Comparison of ENCODE assay signal across 1 cellular context in the genomic region with DNA sequence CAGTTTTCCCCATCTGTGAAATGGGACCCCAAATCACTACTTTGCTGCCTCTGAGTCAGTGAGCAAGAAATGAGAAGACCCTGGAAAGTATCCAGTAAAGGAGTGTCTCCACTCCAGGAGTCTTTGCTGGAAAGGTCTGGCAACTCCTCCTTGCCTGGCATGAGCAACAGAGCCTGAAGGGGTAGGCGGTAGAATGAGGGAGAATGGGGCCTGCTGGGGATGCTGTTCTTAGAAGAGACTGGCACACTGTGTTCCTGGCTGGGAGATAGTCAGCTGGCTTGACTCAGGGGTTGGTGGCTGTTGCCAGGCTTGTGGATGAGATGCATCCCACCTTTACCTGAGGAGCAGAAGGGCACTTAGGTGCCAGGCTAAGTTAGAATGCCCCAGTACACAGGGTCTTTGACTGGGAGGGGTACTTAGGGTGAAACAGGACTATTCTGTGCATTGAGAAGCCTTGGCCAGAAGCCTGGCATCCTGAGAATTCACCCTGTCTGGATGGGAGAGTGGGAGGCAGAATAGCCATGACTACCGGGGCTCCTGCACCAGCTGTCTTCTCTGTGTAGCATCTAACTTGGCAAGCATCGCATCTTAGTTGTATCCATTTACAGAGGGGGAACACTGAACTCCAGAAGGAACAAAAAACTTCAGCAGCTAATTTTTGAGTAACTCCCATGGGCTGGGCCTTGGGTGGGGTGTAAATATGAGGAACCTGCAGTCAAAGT.
TF ChIP-seq lines count a peak whose summit lies in the region.

No MANE protein-coding gene starts in this region.

TF ChIP-seq in liver, 16 proteins besides CTCF, POLR2A, EP300 and RAD21 (continued from another document):
- no peak for TF ChIP-seq ZBTB33 (IDR thresholded peaks at IDR 0.05)
- no peak for TF ChIP-seq RXRA (IDR thresholded peaks at IDR 0.05)
- TF ChIP-seq SP1 (IDR thresholded peaks at IDR 0.05): no peak
- no peak for TF ChIP-seq NR2F2 (IDR thresholded peaks at IDR 0.05)
